ENCODE assay signal across 1 cellular context in the genomic region with DNA sequence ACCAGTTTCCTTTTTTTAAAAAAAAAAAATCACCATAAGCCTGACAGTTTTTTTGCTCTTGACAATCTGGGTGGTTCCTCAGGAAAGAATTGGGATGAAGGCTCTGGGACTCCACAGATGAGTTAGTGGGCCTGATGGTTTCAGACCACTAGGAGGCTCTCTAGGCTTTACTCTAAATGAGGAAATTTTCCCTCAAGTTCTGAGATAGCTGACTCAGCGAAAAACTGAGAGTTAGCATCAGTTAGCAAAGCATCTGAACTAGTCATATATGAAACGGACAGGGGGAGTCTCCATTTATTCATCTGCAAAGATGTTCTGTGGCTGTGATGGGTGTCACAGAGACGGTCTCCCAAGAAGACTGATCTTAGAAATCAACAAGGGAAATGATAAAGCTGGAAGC.
TF ChIP-seq lines count a peak whose summit lies in the region.

No MANE protein-coding gene starts in this region.

TF ChIP-seq in K562, 482 proteins besides CTCF, POLR2A, EP300 and RAD21 (continued from another document):
- TF ChIP-seq, protein P1, sequence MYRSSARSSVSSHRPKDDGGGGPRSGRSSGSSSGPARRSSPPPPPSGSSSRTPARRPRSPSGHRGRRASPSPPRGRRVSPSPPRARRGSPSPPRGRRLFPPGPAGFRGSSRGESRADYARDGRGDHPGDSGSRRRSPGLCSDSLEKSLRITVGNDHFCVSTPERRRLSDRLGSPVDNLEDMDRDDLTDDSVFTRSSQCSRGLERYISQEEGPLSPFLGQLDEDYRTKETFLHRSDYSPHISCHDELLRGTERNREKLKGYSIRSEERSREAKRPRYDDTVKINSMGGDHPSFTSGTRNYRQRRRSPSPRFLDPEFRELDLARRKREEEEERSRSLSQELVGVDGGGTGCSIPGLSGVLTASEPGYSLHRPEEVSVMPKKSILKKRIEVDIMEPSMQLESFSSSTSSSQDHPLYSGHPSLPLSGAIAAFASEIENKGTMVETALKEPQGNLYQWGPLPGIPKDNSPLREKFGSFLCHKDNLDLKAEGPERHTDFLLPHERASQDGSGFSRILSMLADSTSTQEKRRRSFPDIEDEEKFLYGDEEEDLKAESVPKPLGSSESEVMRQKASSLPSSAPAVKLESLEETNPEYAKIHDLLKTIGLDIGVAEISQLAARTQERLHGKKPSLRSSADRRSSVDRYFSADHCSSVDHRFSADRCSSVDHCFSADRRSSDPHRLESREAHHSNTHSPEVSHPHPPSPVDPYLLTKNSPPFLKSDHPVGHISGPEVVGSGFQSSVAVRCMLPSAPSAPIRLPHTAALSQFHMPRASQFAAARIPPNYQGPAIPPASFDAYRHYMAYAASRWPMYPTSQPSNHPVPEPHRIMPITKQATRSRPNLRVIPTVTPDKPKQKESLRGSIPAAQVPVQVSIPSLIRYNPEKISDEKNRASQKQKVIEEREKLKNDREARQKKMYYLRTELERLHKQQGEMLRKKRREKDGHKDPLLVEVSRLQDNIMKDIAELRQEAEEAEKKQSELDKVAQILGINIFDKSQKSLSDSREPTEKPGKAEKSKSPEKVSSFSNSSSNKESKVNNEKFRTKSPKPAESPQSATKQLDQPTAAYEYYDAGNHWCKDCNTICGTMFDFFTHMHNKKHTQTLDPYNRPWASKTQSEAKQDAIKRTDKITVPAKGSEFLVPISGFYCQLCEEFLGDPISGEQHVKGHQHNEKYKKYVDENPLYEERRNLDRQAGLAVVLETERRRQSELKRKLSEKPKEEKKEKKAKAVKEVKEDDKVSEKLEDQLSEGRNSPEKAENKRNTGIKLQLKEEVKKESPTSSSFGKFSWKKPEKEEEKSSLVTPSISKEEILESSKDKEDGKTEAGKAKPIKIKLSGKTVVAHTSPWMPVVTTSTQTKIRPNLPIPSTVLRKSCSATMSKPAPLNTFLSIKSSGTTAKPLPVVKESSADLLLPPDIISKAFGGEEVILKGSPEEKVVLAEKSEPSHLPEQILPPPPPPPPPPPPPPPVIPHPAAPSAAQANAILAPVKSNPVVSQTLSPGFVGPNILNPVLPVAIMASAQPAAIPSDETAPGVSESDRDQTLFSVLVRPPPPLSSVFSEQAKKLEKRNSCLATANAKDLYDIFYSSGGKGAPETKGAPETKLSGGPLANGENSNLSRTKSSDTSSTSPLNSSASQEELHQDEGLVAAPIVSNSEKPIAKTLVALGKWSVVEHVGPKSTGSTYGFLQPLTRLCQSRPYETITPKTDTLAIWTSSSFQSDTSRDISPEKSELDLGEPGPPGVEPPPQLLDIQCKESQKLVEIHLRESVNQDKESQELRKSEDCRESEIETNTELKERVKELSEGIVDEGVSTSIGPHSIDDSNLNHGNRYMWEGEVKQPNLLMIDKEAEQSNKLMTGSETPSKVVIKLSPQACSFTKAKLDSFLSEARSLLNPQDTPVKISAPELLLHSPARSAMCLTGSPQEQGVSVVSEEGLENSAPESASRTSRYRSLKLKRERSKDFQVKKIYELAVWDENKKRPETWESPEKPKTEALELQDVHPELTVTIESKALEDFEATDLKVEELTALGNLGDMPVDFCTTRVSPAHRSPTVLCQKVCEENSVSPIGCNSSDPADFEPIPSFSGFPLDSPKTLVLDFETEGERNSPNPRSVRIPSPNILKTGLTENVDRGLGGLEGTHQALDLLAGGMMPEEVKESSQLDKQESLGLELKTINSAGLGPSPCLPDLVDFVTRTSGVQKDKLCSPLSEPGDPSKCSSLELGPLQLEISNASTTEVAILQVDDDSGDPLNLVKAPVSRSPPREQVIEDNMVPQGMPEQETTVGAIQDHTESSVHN (IDR thresholded peaks at IDR 0.05; ENCODE audit: borderline replicate concordance in 1 of 2, low read depth in 1 of 2): no peak
- TF ChIP-seq MAFF (IDR thresholded peaks at IDR 0.05; ENCODE audit: low read length): peak; percentile 100
- TF ChIP-seq NR2C1 (IDR thresholded peaks at IDR 0.05): no peak
- no peak for TF ChIP-seq NR2C1 (tag; IDR thresholded peaks at IDR 0.05)
- no peak for TF ChIP-seq ILF3 (IDR thresholded peaks at IDR 0.05; ENCODE audit: borderline replicate concordance)
- TF ChIP-seq ZNF121 (CRISPR knock-in tag; conservative IDR thresholded peaks at IDR 0.05): no peak
- TF ChIP-seq, protein P2, sequence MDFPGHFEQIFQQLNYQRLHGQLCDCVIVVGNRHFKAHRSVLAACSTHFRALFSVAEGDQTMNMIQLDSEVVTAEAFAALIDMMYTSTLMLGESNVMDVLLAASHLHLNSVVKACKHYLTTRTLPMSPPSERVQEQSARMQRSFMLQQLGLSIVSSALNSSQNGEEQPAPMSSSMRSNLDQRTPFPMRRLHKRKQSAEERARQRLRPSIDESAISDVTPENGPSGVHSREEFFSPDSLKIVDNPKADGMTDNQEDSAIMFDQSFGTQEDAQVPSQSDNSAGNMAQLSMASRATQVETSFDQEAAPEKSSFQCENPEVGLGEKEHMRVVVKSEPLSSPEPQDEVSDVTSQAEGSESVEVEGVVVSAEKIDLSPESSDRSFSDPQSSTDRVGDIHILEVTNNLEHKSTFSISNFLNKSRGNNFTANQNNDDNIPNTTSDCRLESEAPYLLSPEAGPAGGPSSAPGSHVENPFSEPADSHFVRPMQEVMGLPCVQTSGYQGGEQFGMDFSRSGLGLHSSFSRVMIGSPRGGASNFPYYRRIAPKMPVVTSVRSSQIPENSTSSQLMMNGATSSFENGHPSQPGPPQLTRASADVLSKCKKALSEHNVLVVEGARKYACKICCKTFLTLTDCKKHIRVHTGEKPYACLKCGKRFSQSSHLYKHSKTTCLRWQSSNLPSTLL (IDR thresholded peaks at IDR 0.05): no peak
- TF ChIP-seq PHF21A (IDR thresholded peaks at IDR 0.05; ENCODE audit: borderline replicate concordance, low read depth): no peak
- no peak for TF ChIP-seq HNRNPL (IDR thresholded peaks at IDR 0.05; ENCODE audit: low read depth, low read length)
- TF ChIP-seq NFE2 (IDR thresholded peaks at IDR 0.05; ENCODE audit: low read depth): peak; percentile 70
- TF ChIP-seq SMARCA4 (IDR thresholded peaks at IDR 0.05): no peak
- TF ChIP-seq ZNF785 (CRISPR knock-in tag; IDR thresholded peaks at IDR 0.05): no peak
- no peak for TF ChIP-seq ZNF224 (CRISPR knock-in tag; IDR thresholded peaks at IDR 0.05)
- no peak for TF ChIP-seq SMAD3 (CRISPR knock-in tag; conservative IDR thresholded peaks at IDR 0.05)
- no peak for TF ChIP-seq NCOA2 (IDR thresholded peaks at IDR 0.05; ENCODE audit: partially characterized antibody in 2 of 2)
- peak; percentile 51; the same call in 1 of the 2 replicates for TF ChIP-seq BACH1 (tag; IDR thresholded peaks at IDR 0.05)
- peak; percentile 100 for TF ChIP-seq MAFK (IDR thresholded peaks at IDR 0.05; ENCODE audit: low read length)
